32 cellular contexts compared by ENCODE assay signal in genomic region chr1:39890880-39891279, GRCh38. TPM values are rescaled to one million over a fixed set of nuclear protein-coding genes. Genes with fewer than 3 reads are reported as not detected.
"Had no signal": no experiment of that assay in that cellular context is flagged by ENCODE, and none has a peak within 500 bp of the region (broad histone marks: within the 10 kb centered on the region; RNA-seq: fewer than 3 reads in every experiment).

No MANE protein-coding gene starts in this region.

- H3K36me3 Mint-ChIP-seq: activated CD4-positive, alpha-beta memory T cell treated with anti-CD3 and anti-CD28 coated beads for 36 hours; activated CD8-positive, alpha-beta memory T cell treated with anti-CD3 and anti-CD28 coated beads, Interleukin-2, amount 10 ng/mL, durations not matched to agents 7 days and 5 days; activated naive CD8-positive, alpha-beta T cell had no signal

- H3K4me1 ChIP-seq: gastrocnemius medialis had no signal

- H3K9me3 Mint-ChIP-seq: activated B cell treated with CpG ODN at 0.5 μM for 24 hours; activated CD4-positive, alpha-beta memory T cell treated with anti-CD3 and anti-CD28 coated beads for 36 hours; activated T-helper 1 cell treated with anti-CD3 and anti-CD28 coated beads, Interleukin-12 subunit alpha, Interleukin-12 subunit beta, Interleukin-2, Interleukin-4 antibody, amounts not matched to agents 30 ng/mL and 10 ng/mL and 1 ng/mL, durations not matched to agents 14 hours and 24 hours and 36 hours; central memory CD8-positive, alpha-beta T cell; effector memory CD8-positive, alpha-beta T cell; T-helper 2 cell treated with Interferon-gamma antibody and Interleukin-4, amounts not matched to agents 5 μg/mL and 100 μg/mL, for 36 hours had no signal

- DNase-seq: activated B cell treated with CpG ODN at 0.5 μM for 24 hours; activated CD4-positive, alpha-beta memory T cell treated with anti-CD3 and anti-CD28 coated beads for 36 hours; activated CD4-positive, alpha-beta T cell treated with anti-CD3 and anti-CD28 coated beads for 48 hours; activated CD8-positive, alpha-beta memory T cell treated with anti-CD3 and anti-CD28 coated beads, Interleukin-2, amount 10 ng/mL, durations not matched to agents 7 days and 5 days; activated CD8-positive, alpha-beta memory T cell treated with anti-CD3 and anti-CD28 coated beads, Interleukin-2, amount 50 U/mL, for 4 hours; activated CD8-positive, alpha-beta T cell treated with anti-CD3 and anti-CD28 coated beads, Interleukin-2, amount 10 ng/mL, durations not matched to agents 7 days and 5 days; activated gamma-delta T cell; activated naive CD4-positive, alpha-beta T cell treated with anti-CD3 and anti-CD28 coated beads, Interleukin-2, amount 50 U/mL, for 16 hours; activated naive CD4-positive, alpha-beta T cell treated with Interleukin-2 at 50 U/mL for 16 hours; activated T-cell treated with anti-CD3 and anti-CD28 coated beads, Interleukin-2, amount 50 U/mL, for 1 hour; activated T-cell treated with anti-CD3 and anti-CD28 coated beads, Interleukin-2, amount 50 U/mL, for 48 hours; amniotic stem cell; anterior cingulate cortex; brain microvascular endothelial cell; dermis blood vessel endothelial cell; effector CD4-positive, alpha-beta T cell; effector memory CD8-positive, alpha-beta T cell; erythroblast; foreskin keratinocyte; gastrocnemius medialis; glutamatergic neuron; T-helper 1 cell; T-helper 17 cell; T1000; WERI-Rb-1 had no signal

- H3K4me3 Mint-ChIP-seq: activated B cell treated with CpG ODN at 0.5 μM for 24 hours; activated CD4-positive, alpha-beta memory T cell treated with anti-CD3 and anti-CD28 coated beads for 36 hours; activated CD8-positive, alpha-beta memory T cell treated with anti-CD3 and anti-CD28 coated beads, Interleukin-2, amount 10 ng/mL, durations not matched to agents 7 days and 5 days; activated CD8-positive, alpha-beta T cell treated with anti-CD3 and anti-CD28 coated beads, Interleukin-2, amount 10 ng/mL, durations not matched to agents 7 days and 5 days; activated naive CD8-positive, alpha-beta T cell; activated T-helper 1 cell treated with anti-CD3 and anti-CD28 coated beads, Interleukin-12 subunit alpha, Interleukin-12 subunit beta, Interleukin-2, Interleukin-4 antibody, amounts not matched to agents 30 ng/mL and 10 ng/mL and 1 ng/mL, durations not matched to agents 14 hours and 24 hours and 36 hours; central memory CD8-positive, alpha-beta T cell; effector memory CD8-positive, alpha-beta T cell; T-helper 17 cell; T-helper 2 cell treated with Interferon-gamma antibody and Interleukin-4, amounts not matched to agents 5 μg/mL and 100 μg/mL, for 36 hours had no signal

- H3K27me3 ChIP-seq: brain microvascular endothelial cell, esophagus muscularis mucosa, foreskin keratinocyte had no signal

- H3K4me3 ChIP-seq: coronary artery, esophagus muscularis mucosa, gastrocnemius medialis had no signal

- H3K27ac Mint-ChIP-seq: activated B cell treated with CpG ODN at 0.5 μM for 24 hours; activated CD4-positive, alpha-beta memory T cell treated with anti-CD3 and anti-CD28 coated beads for 36 hours; activated CD8-positive, alpha-beta memory T cell treated with anti-CD3 and anti-CD28 coated beads, Interleukin-2, amount 10 ng/mL, durations not matched to agents 7 days and 5 days; activated CD8-positive, alpha-beta T cell treated with anti-CD3 and anti-CD28 coated beads, Interleukin-2, amount 10 ng/mL, durations not matched to agents 7 days and 5 days; activated naive CD8-positive, alpha-beta T cell; activated T-helper 1 cell treated with anti-CD3 and anti-CD28 coated beads, Interleukin-12 subunit alpha, Interleukin-12 subunit beta, Interleukin-2, Interleukin-4 antibody, amounts not matched to agents 30 ng/mL and 10 ng/mL and 1 ng/mL, durations not matched to agents 14 hours and 24 hours and 36 hours; effector memory CD8-positive, alpha-beta T cell; T-helper 17 cell; T-helper 2 cell treated with Interferon-gamma antibody and Interleukin-4, amounts not matched to agents 5 μg/mL and 100 μg/mL, for 36 hours had no signal

- H3K4me1 Mint-ChIP-seq: activated CD8-positive, alpha-beta memory T cell treated with anti-CD3 and anti-CD28 coated beads, Interleukin-2, amount 10 ng/mL, durations not matched to agents 7 days and 5 days; central memory CD8-positive, alpha-beta T cell had no signal

- H3K27ac ChIP-seq: brain microvascular endothelial cell, coronary artery, esophagus muscularis mucosa, foreskin keratinocyte, gastrocnemius medialis, WERI-Rb-1 had no signal

- ATAC-seq: activated CD4-positive, CD25-positive, alpha-beta regulatory T cell treated with anti-CD3 and anti-CD28 coated beads, Interleukin-2, amount 50 U/mL, for 24 hours; activated CD8-positive, alpha-beta memory T cell treated with anti-CD3 and anti-CD28 coated beads, Interleukin-2, amount 10 ng/mL, durations not matched to agents 7 days and 5 days; activated CD8-positive, alpha-beta T cell treated with anti-CD3 and anti-CD28 coated beads, Interleukin-2, amount 10 ng/mL, durations not matched to agents 7 days and 5 days; effector memory CD8-positive, alpha-beta T cell; foreskin keratinocyte; gastrocnemius medialis; T-helper 17 cell had no signal

- H3K9me3 ChIP-seq: esophagus muscularis mucosa, gastrocnemius medialis had no signal

- H3K36me3 ChIP-seq: brain microvascular endothelial cell, esophagus muscularis mucosa, gastrocnemius medialis, WERI-Rb-1 had no signal

RNA-seq across cellular contexts. Expression of gene MYCL, which starts 10.8 kb away (rescaled TPM):
- total RNA-seq: activated CD8-positive, alpha-beta T cell treated with anti-CD3 and anti-CD28 coated beads, Interleukin-2, amount 10 ng/mL, durations not matched to agents 7 days and 5 days had no signal
